In genomic region chr10:124916098-124916584, GRCh38 we compare ENCODE assay signal across 1 cellular context.
TF ChIP-seq lines count a peak whose summit lies in the region.

No MANE protein-coding gene starts in this region.

TF ChIP-seq in GM23338, 12 proteins besides CTCF, POLR2A, EP300 and RAD21 (continued from another document):
- TF ChIP-seq ZNF462 (CRISPR knock-in tag; IDR thresholded peaks at IDR 0.05) = no peak
- no peak for TF ChIP-seq POLR2AphosphoS5 (IDR thresholded peaks at IDR 0.05; ENCODE audit: low read depth)
- TF ChIP-seq ZNF114 (CRISPR knock-in tag; IDR thresholded peaks at IDR 0.05) = no peak
- TF ChIP-seq CREB1 (CRISPR knock-in tag; IDR thresholded peaks at IDR 0.05; ENCODE audit: low read depth) = no peak
- no peak for TF ChIP-seq ZNF331 (CRISPR knock-in tag; IDR thresholded peaks at IDR 0.05; ENCODE audit: low read depth)
- no peak for TF ChIP-seq EZH2phosphoT487 (IDR thresholded peaks at IDR 0.05; ENCODE audit: unreplicated experiment)
- TF ChIP-seq EZH2 (IDR thresholded peaks at IDR 0.05; ENCODE audit: low read depth, unreplicated experiment) = no peak
- no peak for TF ChIP-seq JUNB (IDR thresholded peaks at IDR 0.05; ENCODE audit: unreplicated experiment)
